Comparison of ENCODE assay signal across 18 cellular contexts in genomic region chr6:25866011-25866410, GRCh38. TPM values are rescaled to one million over a fixed set of nuclear protein-coding genes. Genes with fewer than 3 reads are reported as not detected.
DNase-seq lines count a peak whose midpoint lies in the region; ATAC-seq and TF ChIP-seq lines count a peak whose summit lies in the region.
"Had no signal": no experiment of that assay in that cellular context is flagged by ENCODE, and none has a peak within 500 bp of the region (broad histone marks: within the 10 kb centered on the region; RNA-seq: fewer than 3 reads in every experiment).

No MANE protein-coding gene starts in this region.

- H3K27me3 ChIP-seq in CD4-positive, alpha-beta memory T cell (ENCODE audit: insufficient read depth, low read length) = no peaks in the 10 kb centered on the region
- H3K27me3 ChIP-seq in psoas muscle (ENCODE audit: insufficient read depth in 3 of 3, low read length in 2 of 3) = no peaks in the 10 kb centered on the region
- H3K27me3 ChIP-seq: breast epithelium, ovary, SJSA1 had no signal

- H3K36me3 Mint-ChIP-seq in CD4-positive, alpha-beta memory T cell = peaks cover 0 to 6% of the 10 kb centered on the region in 2 donors
- H3K36me3 Mint-ChIP-seq in immature natural killer cell = no peaks in the 10 kb centered on the region
- H3K36me3 Mint-ChIP-seq: CD14-positive monocyte, WTC11 had no signal

- intact Hi-C loops in CD4-positive, alpha-beta memory T cell (cut with micrococcal nuclease) = loop anchor here (1.0 kb wide), 1 partner anchor 9 kb away; no protein-coding TSS in a partner anchor
- intact Hi-C loops in psoas muscle (cut with DNase I) = no loop called here

- H3K27ac ChIP-seq in CD4-positive, alpha-beta memory T cell (ENCODE audit: low read depth, low read length) = peak overlapping the region; percentile 36
- H3K27ac ChIP-seq in psoas muscle = no peak overlapping the region
- H3K27ac ChIP-seq: breast epithelium, ovary, SJSA1 had no signal

- peaks cover 0 to 10% (median 3%) of the 10 kb centered on the region in 8 donors for H3K9me3 Mint-ChIP-seq in CD4-positive, alpha-beta memory T cell
- H3K9me3 Mint-ChIP-seq in immature natural killer cell = no peaks in the 10 kb centered on the region
- H3K9me3 Mint-ChIP-seq: WTC11 had no signal

- H3K4me1 ChIP-seq in CD4-positive, alpha-beta memory T cell (ENCODE audit: insufficient read depth, low read length) = peaks cover 26% of the 10 kb centered on the region
- H3K4me1 ChIP-seq in psoas muscle = no peaks in the 10 kb centered on the region
- H3K4me1 ChIP-seq: breast epithelium, SJSA1 had no signal

- 80 to 86% (median 81%) methylated on average over 3 of the region's 3 CpGs for WGBS in psoas muscle, 3 donors

- CTCF ChIA-PET in CD4-positive, alpha-beta memory T cell (lab: Charles Lee; ENCODE audit: partially characterized antibody) = interaction anchor here (0.9 to 3.0 kb wide), 4 partner anchors 16 to 146 kb away, joined by 3 to 15 read pairs (median 4); no protein-coding TSS in a partner anchor

- no peak for TF ChIP-seq CTCF in psoas muscle (IDR thresholded peaks at IDR 0.05)

- no peak overlapping the region for H3K4me3 ChIP-seq in CD4-positive, alpha-beta memory T cell (ENCODE audit: low read length in 2 of 2)
- H3K4me3 ChIP-seq in psoas muscle = no peak overlapping the region
- H3K4me3 ChIP-seq: breast epithelium, ovary, SJSA1, skin epidermis had no signal

- no peak for ATAC-seq in psoas muscle
- ATAC-seq: left colon, WTC11 had no signal

- peaks cover 4% of the 10 kb centered on the region in 2 donors for H3K27me3 Mint-ChIP-seq in CD4-positive, alpha-beta memory T cell
- peaks cover 0 to 11% (median 5%) of the 10 kb centered on the region in 3 donors for H3K27me3 Mint-ChIP-seq in immature natural killer cell (ENCODE audit: low read depth in 3 of 3)

- H3K9me3 ChIP-seq in CD4-positive, alpha-beta memory T cell (ENCODE audit: control insufficient read depth in 1 of 2, low read length in 2 of 2) = no peaks in the 10 kb centered on the region
- H3K9me3 ChIP-seq in psoas muscle = no peaks in the 10 kb centered on the region
- H3K9me3 ChIP-seq: breast epithelium, ovary, SJSA1 had no signal

- no peaks in the 10 kb centered on the region for H3K36me3 ChIP-seq in CD4-positive, alpha-beta memory T cell (ENCODE audit: insufficient read depth, low read length)
- no peaks in the 10 kb centered on the region for H3K36me3 ChIP-seq in psoas muscle (ENCODE audit: insufficient read depth in 1 of 2, low read depth in 1 of 2)
- H3K36me3 ChIP-seq: breast epithelium, ovary, SJSA1 had no signal

- peak overlapping the region; percentile 89 to 98 (median 96) for H3K27ac Mint-ChIP-seq in CD4-positive, alpha-beta memory T cell
- H3K27ac Mint-ChIP-seq in immature natural killer cell = peak overlapping the region; percentile 36 to 88 (median 66)
- H3K27ac Mint-ChIP-seq: CD14-positive monocyte, WTC11 had no signal

- peak; percentile 75 to 84 (median 79) for DNase-seq in CD4-positive, alpha-beta memory T cell
- peak; percentile 45 for DNase-seq in Daoy (ENCODE audit: low read depth)
- peak; percentile 14 for DNase-seq in T-helper 22 cell (ENCODE audit: low read depth)
- peak; percentile 33 to 48 (median 37) for DNase-seq in immature natural killer cell
- DNase-seq in UCSD-AML1 (lab: John Stamatoyannopoulos, UW; ENCODE audit: unreplicated experiment) = no peak
- DNase-seq in occipital lobe (lab: John Stamatoyannopoulos, UW) = no peak
- DNase-seq in psoas muscle = no peak
- DNase-seq: left colon; NCI-H146; ovary; stimulated activated naive CD4-positive, alpha-beta T cell treated with Interleukin-2 at 50 U/mL for 16 hours had no signal

- peak overlapping the region in 7 of 8 donors; percentile 29 to 76 (median 72) for H3K4me3 Mint-ChIP-seq in CD4-positive, alpha-beta memory T cell
- peak overlapping the region; percentile 31 to 57 (median 51) for H3K4me3 Mint-ChIP-seq in immature natural killer cell
- H3K4me3 Mint-ChIP-seq: CD14-positive monocyte, WTC11 had no signal

- POLR2A ChIA-PET in CD4-positive, alpha-beta memory T cell (lab: Charles Lee; ENCODE audit: partially characterized antibody) = interaction anchor here (0.7 to 2.8 kb wide), 6 partner anchors 9 to 152 kb away, joined by 3 to 14 read pairs (median 6); a partner anchor contains a TSS

- peaks cover 28 to 39% (median 36%) of the 10 kb centered on the region in 4 donors for H3K4me1 Mint-ChIP-seq in CD4-positive, alpha-beta memory T cell
- peaks cover 16 to 19% of the 10 kb centered on the region in 2 donors for H3K4me1 Mint-ChIP-seq in immature natural killer cell
- H3K4me1 Mint-ChIP-seq: WTC11 had no signal

RNA-seq across cellular contexts. Expression of gene SLC17A3, which starts 8.0 kb away (rescaled TPM):
- total RNA-seq in CD4-positive, alpha-beta memory T cell = under 1 TPM; 0.81 to 1.00 TPM
- polyA plus RNA-seq in CD4-positive, alpha-beta memory T cell = under 1 TPM in 1 of 2 donors, not detected in 1; 0.75 TPM
- total RNA-seq in Daoy (2014; rRNA removed; shearing (Covaris generic)) = not detected in 2 replicates
- not detected for polyA plus RNA-seq in immature natural killer cell
- not detected for total RNA-seq in occipital lobe
- not detected for total RNA-seq in psoas muscle
- polyA plus RNA-seq in psoas muscle = not detected
- total RNA-seq: breast epithelium, G401, left colon, NCI-H460, SJSA1, WTC11 had no signal
- polyA plus RNA-seq: CD14-positive monocyte had no signal

RNA-seq across cellular contexts. Expression of gene SLC17A1, which starts 34.2 kb away (rescaled TPM):
- under 1 TPM in 1 of 2 experiments, not detected in 1; 0.19 TPM for total RNA-seq in CD4-positive, alpha-beta memory T cell
- not detected for polyA plus RNA-seq in CD4-positive, alpha-beta memory T cell
- total RNA-seq in Daoy (2014; rRNA removed; shearing (Covaris generic)) = not detected in 2 replicates
- polyA plus RNA-seq in immature natural killer cell (not detected), psoas muscle (not detected)
- total RNA-seq in occipital lobe (not detected), psoas muscle (not detected)
- total RNA-seq: breast epithelium, G401, left colon, NCI-H460, ovary, SJSA1, WTC11 had no signal
- polyA plus RNA-seq: CD14-positive monocyte had no signal

Comparison
In these comparisons a context has a peak if more than half of its experiments do, and no peak if none do; other contexts are left out.
1. DNase-seq: peak in CD4-positive, alpha-beta memory T cell (5 of 5), Daoy (single experiment), T-helper 22 cell (single experiment) and immature natural killer cell (3 of 3); none in UCSD-AML1 (single experiment), occipital lobe (single experiment) and psoas muscle (0 of 2).